Comparison of ENCODE assay signal across 1 cellular context in the genomic region with DNA sequence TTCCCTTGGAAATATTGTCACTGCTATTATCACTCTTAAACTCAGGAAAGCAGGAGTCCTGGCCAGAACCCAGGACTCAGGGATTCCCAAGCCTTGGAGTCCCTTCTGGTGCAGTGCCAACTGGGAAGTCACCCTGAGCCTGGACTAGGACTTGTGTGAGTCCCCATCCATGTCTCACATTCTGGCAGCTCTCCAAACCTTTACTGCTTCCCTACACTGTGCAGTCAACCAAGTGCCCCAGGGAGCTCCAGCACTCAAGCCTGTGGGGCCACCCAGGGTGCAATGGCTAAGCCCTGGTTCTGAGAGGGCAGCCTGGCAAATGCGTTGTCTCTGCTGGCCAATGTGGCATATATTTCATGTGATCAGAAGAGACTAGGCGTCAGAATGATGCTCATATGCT.
TF ChIP-seq lines count a peak whose summit lies in the region.

No MANE protein-coding gene starts in this region.

TF ChIP-seq in HCT116, 20 proteins besides CTCF, POLR2A, EP300 and RAD21 (continued from another document):
- TF ChIP-seq SIN3A (IDR thresholded peaks at IDR 0.05; ENCODE audit: low read depth): no peak
TF ChIP-seq in HCT116: peak in this region for 0.
